ENCODE assay signal across 1 cellular context in the genomic region with DNA sequence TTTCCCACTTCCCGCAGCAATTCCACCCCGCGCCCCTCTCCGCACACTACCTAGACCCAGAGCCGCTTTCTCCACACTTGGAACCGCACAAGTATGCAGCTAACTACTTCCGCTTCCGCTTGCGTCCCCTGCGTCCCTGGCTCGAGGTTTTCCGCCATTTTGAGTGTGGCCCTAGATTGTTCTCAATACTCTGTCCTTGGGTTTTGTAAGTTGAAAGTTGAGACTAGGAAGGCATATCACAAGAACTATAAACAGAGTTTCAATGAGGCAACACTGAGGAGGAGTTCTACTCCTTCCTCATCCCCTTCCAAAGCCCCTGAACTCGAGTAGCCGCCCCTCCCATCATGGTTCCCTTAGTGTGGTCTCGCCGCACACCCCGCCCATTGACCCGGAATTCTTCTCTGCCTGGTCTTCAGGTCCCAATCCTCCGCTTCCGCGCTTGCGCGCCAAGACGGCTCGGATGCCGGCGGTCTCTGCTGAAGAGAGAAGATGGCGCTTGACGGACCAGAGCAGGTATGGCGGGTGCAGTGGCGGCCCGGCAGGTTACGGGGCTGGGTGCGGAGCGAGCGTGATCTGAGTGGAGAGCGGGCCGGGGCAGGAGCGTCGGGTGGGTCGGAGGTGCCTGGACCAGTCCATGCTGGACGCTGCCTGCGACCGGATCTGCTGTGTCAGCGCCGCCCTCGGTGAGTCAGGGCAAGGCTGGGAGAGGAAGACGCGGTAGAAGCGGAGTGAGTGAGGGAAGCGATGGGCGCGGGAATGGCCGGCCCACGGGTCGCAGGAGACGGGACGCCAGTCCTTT.
TF ChIP-seq lines count a peak whose summit lies in the region.

A gene with protein sequence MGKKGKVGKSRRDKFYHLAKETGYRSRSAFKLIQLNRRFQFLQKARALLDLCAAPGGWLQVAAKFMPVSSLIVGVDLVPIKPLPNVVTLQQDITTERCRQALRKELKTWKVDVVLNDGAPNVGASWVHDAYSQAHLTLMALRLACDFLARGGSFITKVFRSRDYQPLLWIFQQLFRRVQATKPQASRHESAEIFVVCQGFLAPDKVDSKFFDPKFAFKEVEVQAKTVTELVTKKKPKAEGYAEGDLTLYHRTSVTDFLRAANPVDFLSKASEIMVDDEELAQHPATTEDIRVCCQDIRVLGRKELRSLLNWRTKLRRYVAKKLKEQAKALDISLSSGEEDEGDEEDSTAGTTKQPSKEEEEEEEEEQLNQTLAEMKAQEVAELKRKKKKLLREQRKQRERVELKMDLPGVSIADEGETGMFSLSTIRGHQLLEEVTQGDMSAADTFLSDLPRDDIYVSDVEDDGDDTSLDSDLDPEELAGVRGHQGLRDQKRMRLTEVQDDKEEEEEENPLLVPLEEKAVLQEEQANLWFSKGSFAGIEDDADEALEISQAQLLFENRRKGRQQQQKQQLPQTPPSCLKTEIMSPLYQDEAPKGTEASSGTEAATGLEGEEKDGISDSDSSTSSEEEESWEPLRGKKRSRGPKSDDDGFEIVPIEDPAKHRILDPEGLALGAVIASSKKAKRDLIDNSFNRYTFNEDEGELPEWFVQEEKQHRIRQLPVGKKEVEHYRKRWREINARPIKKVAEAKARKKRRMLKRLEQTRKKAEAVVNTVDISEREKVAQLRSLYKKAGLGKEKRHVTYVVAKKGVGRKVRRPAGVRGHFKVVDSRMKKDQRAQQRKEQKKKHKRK (minus strand): TSS at position 662 of the 799 bp plus-strand sequence. CDS start 761 bp downstream, outside the sequence.
Gene PSMC5 (plus strand): TSS at position 430 of the 799 bp plus-strand sequence. CDS start 60 bp downstream, at position 490.

TF ChIP-seq in K562, 482 proteins besides CTCF, POLR2A, EP300 and RAD21 (continued from another document and continues in another):
- TF ChIP-seq NEUROD1 (IDR thresholded peaks at IDR 0.05; ENCODE audit: borderline replicate concordance, low read depth, low read length, partially characterized antibody) (peak; percentile 59), HMGXB4 (CRISPR knock-in tag; IDR thresholded peaks at IDR 0.05) (peak; percentile 78; the same call in 1 of the 2 replicates), SMARCB1 (IDR thresholded peaks at IDR 0.05; ENCODE audit: insufficient read length, low read depth) (no peak), NFRKB (IDR thresholded peaks at IDR 0.05; ENCODE audit: low read depth) (peak; percentile 97), HMBOX1 (IDR thresholded peaks at IDR 0.05) (no peak), TBL1XR1 (IDR thresholded peaks at IDR 0.05; ENCODE audit: low read length in 2 of 2) (0 out of 4 replicates have a peak, but pooled peaks of 1 of the 2 experiments have one; percentile 13), MAZ (CRISPR knock-in tag; conservative IDR thresholded peaks at IDR 0.05 in 1 of 2, IDR thresholded peaks at IDR 0.05 in 1 of 2) (peak; percentile 57 to 81; a peak in 3 of 4 replicates), MCM5 (IDR thresholded peaks at IDR 0.05; ENCODE audit: low read depth) (no peak), HNRNPK (IDR thresholded peaks at IDR 0.05; ENCODE audit: low read depth, low read length, poor library complexity, severe bottlenecking) (no peak), MTF1 (CRISPR knock-in tag; IDR thresholded peaks at IDR 0.05; ENCODE audit: borderline replicate concordance) (no peak), MEIS2 (IDR thresholded peaks at IDR 0.05; ENCODE audit: partially characterized antibody) (peak; percentile 3), TAF9B (IDR thresholded peaks at IDR 0.05; ENCODE audit: partially characterized antibody) (peak; percentile 87), ZNF766 (CRISPR knock-in tag; conservative IDR thresholded peaks at IDR 0.05) (0 out of 2 replicates have a peak, but pooled peaks have one; percentile 5), ZNF41 (CRISPR knock-in tag; conservative IDR thresholded peaks at IDR 0.05) (no peak), ZBTB34 (CRISPR knock-in tag; IDR thresholded peaks at IDR 0.05) (no peak), ESRRA (IDR thresholded peaks at IDR 0.05; ENCODE audit: borderline replicate concordance, low read depth) (no peak), SUPT5H (IDR thresholded peaks at IDR 0.05) (peak; percentile 94), ZNF79 (CRISPR knock-in tag; IDR thresholded peaks at IDR 0.05; ENCODE audit: low read depth) (no peak), ARID1B (IDR thresholded peaks at IDR 0.05) (peak; percentile 63), NR2C1 (IDR thresholded peaks at IDR 0.05) (peak; percentile 100), NR2C1 (tag; IDR thresholded peaks at IDR 0.05) (peak; percentile 100), PCBP2 (IDR thresholded peaks at IDR 0.05; ENCODE audit: low read depth, low read length, poor library complexity, severe bottlenecking) (no peak), ZEB2 (IDR thresholded peaks at IDR 0.05) (no peak), ZBTB12 (CRISPR knock-in tag; IDR thresholded peaks at IDR 0.05) (no peak), TAL1 (IDR thresholded peaks at IDR 0.05) (no peak), ATF6 (CRISPR knock-in tag; IDR thresholded peaks at IDR 0.05) (no peak)
- TF ChIP-seq, protein P1, sequence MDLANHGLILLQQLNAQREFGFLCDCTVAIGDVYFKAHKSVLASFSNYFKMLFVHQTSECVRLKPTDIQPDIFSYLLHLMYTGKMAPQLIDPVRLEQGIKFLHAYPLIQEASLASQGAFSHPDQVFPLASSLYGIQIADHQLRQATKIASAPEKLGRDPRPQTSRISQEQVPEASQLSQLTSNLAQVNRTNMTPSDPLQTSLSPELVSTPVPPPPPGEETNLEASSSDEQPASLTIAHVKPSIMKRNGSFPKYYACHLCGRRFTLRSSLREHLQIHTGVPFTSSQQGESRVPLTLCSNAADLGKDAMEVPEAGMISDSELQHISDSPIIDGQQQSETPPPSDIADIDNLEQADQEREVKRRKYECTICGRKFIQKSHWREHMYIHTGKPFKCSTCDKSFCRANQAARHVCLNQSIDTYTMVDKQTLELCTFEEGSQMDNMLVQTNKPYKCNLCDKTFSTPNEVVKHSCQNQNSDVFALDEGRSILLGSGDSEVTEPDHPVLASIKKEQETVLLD (IDR thresholded peaks at IDR 0.05) = peak; percentile 98
- TF ChIP-seq, protein P2, sequence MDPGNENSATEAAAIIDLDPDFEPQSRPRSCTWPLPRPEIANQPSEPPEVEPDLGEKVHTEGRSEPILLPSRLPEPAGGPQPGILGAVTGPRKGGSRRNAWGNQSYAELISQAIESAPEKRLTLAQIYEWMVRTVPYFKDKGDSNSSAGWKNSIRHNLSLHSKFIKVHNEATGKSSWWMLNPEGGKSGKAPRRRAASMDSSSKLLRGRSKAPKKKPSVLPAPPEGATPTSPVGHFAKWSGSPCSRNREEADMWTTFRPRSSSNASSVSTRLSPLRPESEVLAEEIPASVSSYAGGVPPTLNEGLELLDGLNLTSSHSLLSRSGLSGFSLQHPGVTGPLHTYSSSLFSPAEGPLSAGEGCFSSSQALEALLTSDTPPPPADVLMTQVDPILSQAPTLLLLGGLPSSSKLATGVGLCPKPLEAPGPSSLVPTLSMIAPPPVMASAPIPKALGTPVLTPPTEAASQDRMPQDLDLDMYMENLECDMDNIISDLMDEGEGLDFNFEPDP (CRISPR knock-in tag; IDR thresholded peaks at IDR 0.05) = no peak
- TF ChIP-seq, protein P3, sequence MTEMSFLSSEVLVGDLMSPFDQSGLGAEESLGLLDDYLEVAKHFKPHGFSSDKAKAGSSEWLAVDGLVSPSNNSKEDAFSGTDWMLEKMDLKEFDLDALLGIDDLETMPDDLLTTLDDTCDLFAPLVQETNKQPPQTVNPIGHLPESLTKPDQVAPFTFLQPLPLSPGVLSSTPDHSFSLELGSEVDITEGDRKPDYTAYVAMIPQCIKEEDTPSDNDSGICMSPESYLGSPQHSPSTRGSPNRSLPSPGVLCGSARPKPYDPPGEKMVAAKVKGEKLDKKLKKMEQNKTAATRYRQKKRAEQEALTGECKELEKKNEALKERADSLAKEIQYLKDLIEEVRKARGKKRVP (CRISPR knock-in tag; IDR thresholded peaks at IDR 0.05) = no peak
- TF ChIP-seq, protein P4, sequence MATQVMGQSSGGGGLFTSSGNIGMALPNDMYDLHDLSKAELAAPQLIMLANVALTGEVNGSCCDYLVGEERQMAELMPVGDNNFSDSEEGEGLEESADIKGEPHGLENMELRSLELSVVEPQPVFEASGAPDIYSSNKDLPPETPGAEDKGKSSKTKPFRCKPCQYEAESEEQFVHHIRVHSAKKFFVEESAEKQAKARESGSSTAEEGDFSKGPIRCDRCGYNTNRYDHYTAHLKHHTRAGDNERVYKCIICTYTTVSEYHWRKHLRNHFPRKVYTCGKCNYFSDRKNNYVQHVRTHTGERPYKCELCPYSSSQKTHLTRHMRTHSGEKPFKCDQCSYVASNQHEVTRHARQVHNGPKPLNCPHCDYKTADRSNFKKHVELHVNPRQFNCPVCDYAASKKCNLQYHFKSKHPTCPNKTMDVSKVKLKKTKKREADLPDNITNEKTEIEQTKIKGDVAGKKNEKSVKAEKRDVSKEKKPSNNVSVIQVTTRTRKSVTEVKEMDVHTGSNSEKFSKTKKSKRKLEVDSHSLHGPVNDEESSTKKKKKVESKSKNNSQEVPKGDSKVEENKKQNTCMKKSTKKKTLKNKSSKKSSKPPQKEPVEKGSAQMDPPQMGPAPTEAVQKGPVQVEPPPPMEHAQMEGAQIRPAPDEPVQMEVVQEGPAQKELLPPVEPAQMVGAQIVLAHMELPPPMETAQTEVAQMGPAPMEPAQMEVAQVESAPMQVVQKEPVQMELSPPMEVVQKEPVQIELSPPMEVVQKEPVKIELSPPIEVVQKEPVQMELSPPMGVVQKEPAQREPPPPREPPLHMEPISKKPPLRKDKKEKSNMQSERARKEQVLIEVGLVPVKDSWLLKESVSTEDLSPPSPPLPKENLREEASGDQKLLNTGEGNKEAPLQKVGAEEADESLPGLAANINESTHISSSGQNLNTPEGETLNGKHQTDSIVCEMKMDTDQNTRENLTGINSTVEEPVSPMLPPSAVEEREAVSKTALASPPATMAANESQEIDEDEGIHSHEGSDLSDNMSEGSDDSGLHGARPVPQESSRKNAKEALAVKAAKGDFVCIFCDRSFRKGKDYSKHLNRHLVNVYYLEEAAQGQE (CRISPR knock-in tag; IDR thresholded peaks at IDR 0.05; ENCODE audit: low read depth) = 0 out of 2 replicates have a peak, but pooled peaks have one; percentile 63
